In genomic region chr18:21704603-21705364, GRCh38 we compare ENCODE assay signal across 1 cellular context.
A peak's percentile ranks its signal among the peaks of the same experiment; 100 is the strongest.
TF ChIP-seq lines count a peak whose summit lies in the region.

A gene with protein sequence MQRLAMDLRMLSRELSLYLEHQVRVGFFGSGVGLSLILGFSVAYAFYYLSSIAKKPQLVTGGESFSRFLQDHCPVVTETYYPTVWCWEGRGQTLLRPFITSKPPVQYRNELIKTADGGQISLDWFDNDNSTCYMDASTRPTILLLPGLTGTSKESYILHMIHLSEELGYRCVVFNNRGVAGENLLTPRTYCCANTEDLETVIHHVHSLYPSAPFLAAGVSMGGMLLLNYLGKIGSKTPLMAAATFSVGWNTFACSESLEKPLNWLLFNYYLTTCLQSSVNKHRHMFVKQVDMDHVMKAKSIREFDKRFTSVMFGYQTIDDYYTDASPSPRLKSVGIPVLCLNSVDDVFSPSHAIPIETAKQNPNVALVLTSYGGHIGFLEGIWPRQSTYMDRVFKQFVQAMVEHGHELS (minus strand): TSS chr18:21704774. CDS start chr18:21704665, 109 bp downstream.

TF ChIP-seq in GM12878, 131 proteins besides CTCF, POLR2A, EP300 and RAD21 (continued from another document):
- TF ChIP-seq E2F8 (IDR thresholded peaks at IDR 0.05; ENCODE audit: low read depth, partially characterized antibody) (no peak), TAF1 (IDR thresholded peaks at IDR 0.05; ENCODE audit: borderline replicate concordance, low read depth, low read length) (peak; percentile 77; the same call in 1 of the 2 replicates), ATF3 (IDR thresholded peaks at IDR 0.05; ENCODE audit: borderline replicate concordance, extremely low read depth, low read depth, low read length) (no peak)
TF ChIP-seq in GM12878: peak in this region for 33.
